ENCODE assay signal across 1 cellular context in the genomic region with DNA sequence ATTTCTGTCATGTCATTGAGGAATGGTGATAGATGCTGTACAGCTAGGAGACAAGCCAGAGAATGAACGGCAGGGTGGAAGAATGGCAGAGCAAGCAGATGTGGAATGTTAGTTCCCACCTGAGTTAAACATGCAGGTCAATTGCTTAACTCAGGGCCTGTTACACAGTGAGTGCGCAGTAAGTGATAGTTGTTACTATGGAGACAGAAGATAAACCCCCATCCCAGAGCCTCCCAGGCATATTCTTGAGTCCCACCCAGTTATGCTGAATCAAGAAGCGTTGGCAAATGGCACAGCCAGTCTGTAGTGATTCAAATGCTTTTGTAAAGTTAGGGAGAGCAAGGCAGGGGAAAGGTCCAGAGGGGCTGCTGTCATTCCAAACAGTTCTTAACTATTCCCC.
TF ChIP-seq lines count a peak whose summit lies in the region.

No MANE protein-coding gene starts in this region.

TF ChIP-seq in H1, 55 proteins besides CTCF, POLR2A, EP300 and RAD21 (continued from another document):
- TF ChIP-seq KDM4A (IDR thresholded peaks at IDR 0.05; ENCODE audit: low read depth, low read length, severe bottlenecking) (no peak), TBP (IDR thresholded peaks at IDR 0.05; ENCODE audit: low read depth, low read length) (no peak), POU5F1 (IDR thresholded peaks at IDR 0.05; ENCODE audit: low read depth, low read length) (no peak), ASH2L (IDR thresholded peaks at IDR 0.05; ENCODE audit: low read length) (no peak), EZH2 (IDR thresholded peaks at IDR 0.05; ENCODE audit: low read depth, low read length, severe bottlenecking) (no peak), RXRA (IDR thresholded peaks at IDR 0.05; ENCODE audit: insufficient read depth, low read depth, low read length) (no peak), SIX5 (IDR thresholded peaks at IDR 0.05; ENCODE audit: low read depth, low read length) (no peak), NRF1 (IDR thresholded peaks at IDR 0.05; ENCODE audit: low read depth, low read length) (no peak), HDAC6 (IDR thresholded peaks at IDR 0.05; ENCODE audit: low read depth, low read length) (no peak), GABPA (IDR thresholded peaks at IDR 0.05; ENCODE audit: borderline replicate concordance, insufficient read depth, low read length) (no peak)
- TF ChIP-seq, protein P1, sequence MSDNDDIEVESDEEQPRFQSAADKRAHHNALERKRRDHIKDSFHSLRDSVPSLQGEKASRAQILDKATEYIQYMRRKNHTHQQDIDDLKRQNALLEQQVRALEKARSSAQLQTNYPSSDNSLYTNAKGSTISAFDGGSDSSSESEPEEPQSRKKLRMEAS (IDR thresholded peaks at IDR 0.05), result no peak
- TF ChIP-seq, protein P2, sequence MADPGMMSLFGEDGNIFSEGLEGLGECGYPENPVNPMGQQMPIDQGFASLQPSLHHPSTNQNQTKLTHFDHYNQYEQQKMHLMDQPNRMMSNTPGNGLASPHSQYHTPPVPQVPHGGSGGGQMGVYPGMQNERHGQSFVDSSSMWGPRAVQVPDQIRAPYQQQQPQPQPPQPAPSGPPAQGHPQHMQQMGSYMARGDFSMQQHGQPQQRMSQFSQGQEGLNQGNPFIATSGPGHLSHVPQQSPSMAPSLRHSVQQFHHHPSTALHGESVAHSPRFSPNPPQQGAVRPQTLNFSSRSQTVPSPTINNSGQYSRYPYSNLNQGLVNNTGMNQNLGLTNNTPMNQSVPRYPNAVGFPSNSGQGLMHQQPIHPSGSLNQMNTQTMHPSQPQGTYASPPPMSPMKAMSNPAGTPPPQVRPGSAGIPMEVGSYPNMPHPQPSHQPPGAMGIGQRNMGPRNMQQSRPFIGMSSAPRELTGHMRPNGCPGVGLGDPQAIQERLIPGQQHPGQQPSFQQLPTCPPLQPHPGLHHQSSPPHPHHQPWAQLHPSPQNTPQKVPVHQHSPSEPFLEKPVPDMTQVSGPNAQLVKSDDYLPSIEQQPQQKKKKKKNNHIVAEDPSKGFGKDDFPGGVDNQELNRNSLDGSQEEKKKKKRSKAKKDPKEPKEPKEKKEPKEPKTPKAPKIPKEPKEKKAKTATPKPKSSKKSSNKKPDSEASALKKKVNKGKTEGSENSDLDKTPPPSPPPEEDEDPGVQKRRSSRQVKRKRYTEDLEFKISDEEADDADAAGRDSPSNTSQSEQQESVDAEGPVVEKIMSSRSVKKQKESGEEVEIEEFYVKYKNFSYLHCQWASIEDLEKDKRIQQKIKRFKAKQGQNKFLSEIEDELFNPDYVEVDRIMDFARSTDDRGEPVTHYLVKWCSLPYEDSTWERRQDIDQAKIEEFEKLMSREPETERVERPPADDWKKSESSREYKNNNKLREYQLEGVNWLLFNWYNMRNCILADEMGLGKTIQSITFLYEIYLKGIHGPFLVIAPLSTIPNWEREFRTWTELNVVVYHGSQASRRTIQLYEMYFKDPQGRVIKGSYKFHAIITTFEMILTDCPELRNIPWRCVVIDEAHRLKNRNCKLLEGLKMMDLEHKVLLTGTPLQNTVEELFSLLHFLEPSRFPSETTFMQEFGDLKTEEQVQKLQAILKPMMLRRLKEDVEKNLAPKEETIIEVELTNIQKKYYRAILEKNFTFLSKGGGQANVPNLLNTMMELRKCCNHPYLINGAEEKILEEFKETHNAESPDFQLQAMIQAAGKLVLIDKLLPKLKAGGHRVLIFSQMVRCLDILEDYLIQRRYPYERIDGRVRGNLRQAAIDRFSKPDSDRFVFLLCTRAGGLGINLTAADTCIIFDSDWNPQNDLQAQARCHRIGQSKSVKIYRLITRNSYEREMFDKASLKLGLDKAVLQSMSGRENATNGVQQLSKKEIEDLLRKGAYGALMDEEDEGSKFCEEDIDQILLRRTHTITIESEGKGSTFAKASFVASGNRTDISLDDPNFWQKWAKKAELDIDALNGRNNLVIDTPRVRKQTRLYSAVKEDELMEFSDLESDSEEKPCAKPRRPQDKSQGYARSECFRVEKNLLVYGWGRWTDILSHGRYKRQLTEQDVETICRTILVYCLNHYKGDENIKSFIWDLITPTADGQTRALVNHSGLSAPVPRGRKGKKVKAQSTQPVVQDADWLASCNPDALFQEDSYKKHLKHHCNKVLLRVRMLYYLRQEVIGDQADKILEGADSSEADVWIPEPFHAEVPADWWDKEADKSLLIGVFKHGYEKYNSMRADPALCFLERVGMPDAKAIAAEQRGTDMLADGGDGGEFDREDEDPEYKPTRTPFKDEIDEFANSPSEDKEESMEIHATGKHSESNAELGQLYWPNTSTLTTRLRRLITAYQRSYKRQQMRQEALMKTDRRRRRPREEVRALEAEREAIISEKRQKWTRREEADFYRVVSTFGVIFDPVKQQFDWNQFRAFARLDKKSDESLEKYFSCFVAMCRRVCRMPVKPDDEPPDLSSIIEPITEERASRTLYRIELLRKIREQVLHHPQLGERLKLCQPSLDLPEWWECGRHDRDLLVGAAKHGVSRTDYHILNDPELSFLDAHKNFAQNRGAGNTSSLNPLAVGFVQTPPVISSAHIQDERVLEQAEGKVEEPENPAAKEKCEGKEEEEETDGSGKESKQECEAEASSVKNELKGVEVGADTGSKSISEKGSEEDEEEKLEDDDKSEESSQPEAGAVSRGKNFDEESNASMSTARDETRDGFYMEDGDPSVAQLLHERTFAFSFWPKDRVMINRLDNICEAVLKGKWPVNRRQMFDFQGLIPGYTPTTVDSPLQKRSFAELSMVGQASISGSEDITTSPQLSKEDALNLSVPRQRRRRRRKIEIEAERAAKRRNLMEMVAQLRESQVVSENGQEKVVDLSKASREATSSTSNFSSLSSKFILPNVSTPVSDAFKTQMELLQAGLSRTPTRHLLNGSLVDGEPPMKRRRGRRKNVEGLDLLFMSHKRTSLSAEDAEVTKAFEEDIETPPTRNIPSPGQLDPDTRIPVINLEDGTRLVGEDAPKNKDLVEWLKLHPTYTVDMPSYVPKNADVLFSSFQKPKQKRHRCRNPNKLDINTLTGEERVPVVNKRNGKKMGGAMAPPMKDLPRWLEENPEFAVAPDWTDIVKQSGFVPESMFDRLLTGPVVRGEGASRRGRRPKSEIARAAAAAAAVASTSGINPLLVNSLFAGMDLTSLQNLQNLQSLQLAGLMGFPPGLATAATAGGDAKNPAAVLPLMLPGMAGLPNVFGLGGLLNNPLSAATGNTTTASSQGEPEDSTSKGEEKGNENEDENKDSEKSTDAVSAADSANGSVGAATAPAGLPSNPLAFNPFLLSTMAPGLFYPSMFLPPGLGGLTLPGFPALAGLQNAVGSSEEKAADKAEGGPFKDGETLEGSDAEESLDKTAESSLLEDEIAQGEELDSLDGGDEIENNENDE (IDR thresholded peaks at IDR 0.05; ENCODE audit: insufficient replicate concordance, low read length), result no peak
